Comparison of ENCODE assay signal across 9 cellular contexts in the genomic region with DNA sequence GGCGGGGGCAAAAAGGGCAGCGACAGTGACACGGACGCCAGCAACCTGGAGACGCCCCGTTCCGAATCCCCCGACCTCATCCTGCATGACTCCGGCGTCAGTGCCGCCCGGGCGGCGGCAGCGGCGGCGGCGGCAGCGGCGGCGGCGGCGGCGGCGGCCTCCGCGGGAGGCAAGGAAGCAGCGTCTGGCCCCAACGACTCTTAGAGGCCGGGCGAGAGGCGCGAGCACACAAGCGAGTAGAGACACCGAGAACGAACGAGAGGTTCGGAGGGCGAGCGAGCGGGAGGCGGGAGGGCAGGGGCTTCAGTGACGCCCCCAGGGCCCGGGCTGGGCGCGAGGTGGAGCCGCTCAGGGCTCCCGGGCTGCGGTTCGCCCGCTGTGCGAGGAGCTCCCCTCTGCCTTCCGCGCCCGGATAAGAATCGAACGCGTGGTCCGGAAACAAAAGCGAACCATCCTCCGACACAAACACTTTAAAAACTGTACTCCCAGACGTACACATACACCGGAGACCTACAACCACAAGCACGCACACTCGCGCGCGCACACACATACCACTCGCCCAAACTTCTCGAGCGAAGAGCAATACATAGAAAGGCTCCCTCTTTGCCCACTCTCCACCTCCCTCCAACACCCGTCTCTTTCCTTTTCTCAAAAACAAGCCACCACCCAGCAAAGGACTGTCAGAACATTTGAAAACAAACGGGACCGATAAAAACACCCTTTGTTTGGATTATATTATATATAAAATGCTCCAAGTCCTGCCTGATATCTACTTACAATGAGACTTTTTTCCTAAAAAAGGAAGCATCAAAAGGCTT. TPM values are rescaled to one million over a fixed set of nuclear protein-coding genes. Genes with fewer than 3 reads are reported as not detected.
DNase-seq lines count a peak whose midpoint lies in the region; ATAC-seq and TF ChIP-seq lines count a peak whose summit lies in the region.
"Had no signal": no experiment of that assay in that cellular context is flagged by ENCODE, and none has a peak within 500 bp of the region (broad histone marks: within the 10 kb centered on the region; RNA-seq: fewer than 3 reads in every experiment).

No MANE protein-coding gene starts in this region.

- H3K4me1 ChIP-seq in CD4-positive, CD25-positive, alpha-beta regulatory T cell (ENCODE audit: control insufficient read depth, insufficient read depth, low read length, poor library complexity, severe bottlenecking), result peaks cover 86% of the 10 kb centered on the region

- H3K36me3 ChIP-seq in CD4-positive, CD25-positive, alpha-beta regulatory T cell (ENCODE audit: control insufficient read depth, insufficient read depth, low read length), result no peaks in the 10 kb centered on the region

- peaks cover 4% of the 10 kb centered on the region for H3K36me3 Mint-ChIP-seq in CD4-positive, CD25-positive, alpha-beta regulatory T cell
- H3K36me3 Mint-ChIP-seq in chondrocyte (ENCODE audit: low read depth), result peaks cover 3% of the 10 kb centered on the region
- H3K36me3 Mint-ChIP-seq in natural killer cell treated with Interleukin-12 subunit alpha and Interleukin-12 subunit beta and Interleukin-15 and Interleukin-18, amount 100 ng/mL, for 72 hours, result peaks cover 4% of the 10 kb centered on the region

- no peak overlapping the region for H3K27ac ChIP-seq in CD4-positive, CD25-positive, alpha-beta regulatory T cell (ENCODE audit: insufficient read depth, low read length, poor library complexity, severe bottlenecking)

- no peak for TF ChIP-seq CTCF in chondrocyte (IDR thresholded peaks at IDR 0.05)

- peaks cover 0 to 13% (median 0%) of the 10 kb centered on the region in 7 donors for H3K9me3 Mint-ChIP-seq in CD4-positive, CD25-positive, alpha-beta regulatory T cell
- no peaks in the 10 kb centered on the region for H3K9me3 Mint-ChIP-seq in chondrocyte (ENCODE audit: low read depth)
- no peaks in the 10 kb centered on the region for H3K9me3 Mint-ChIP-seq in natural killer cell treated with Interleukin-12 subunit alpha and Interleukin-12 subunit beta and Interleukin-15 and Interleukin-18, amount 100 ng/mL, for 72 hours

- peak overlapping the region; percentile 83 to 94 (median 86) for H3K4me3 Mint-ChIP-seq in CD4-positive, CD25-positive, alpha-beta regulatory T cell
- peak overlapping the region; percentile 57 for H3K4me3 Mint-ChIP-seq in chondrocyte (ENCODE audit: unreplicated experiment)
- peak overlapping the region; percentile 83 for H3K4me3 Mint-ChIP-seq in natural killer cell treated with Interleukin-12 subunit alpha and Interleukin-12 subunit beta and Interleukin-15 and Interleukin-18, amount 100 ng/mL, for 72 hours

- peaks cover 28 to 48% (median 34%) of the 10 kb centered on the region in 4 donors for H3K4me1 Mint-ChIP-seq in CD4-positive, CD25-positive, alpha-beta regulatory T cell
- H3K4me1 Mint-ChIP-seq in chondrocyte (ENCODE audit: low read depth), result peaks cover 38% of the 10 kb centered on the region
- peaks cover 42 to 55% of the 10 kb centered on the region in 2 donors for H3K4me1 Mint-ChIP-seq in natural killer cell treated with Interleukin-12 subunit alpha and Interleukin-12 subunit beta and Interleukin-15 and Interleukin-18, amount 100 ng/mL, for 72 hours (ENCODE audit: low read depth in 2 of 2)

- H3K27me3 Mint-ChIP-seq in CD4-positive, CD25-positive, alpha-beta regulatory T cell, result peaks cover 74% of the 10 kb centered on the region
- peaks cover 50% of the 10 kb centered on the region for H3K27me3 Mint-ChIP-seq in chondrocyte (ENCODE audit: low read depth)
- H3K27me3 Mint-ChIP-seq in natural killer cell treated with Interleukin-12 subunit alpha and Interleukin-12 subunit beta and Interleukin-15 and Interleukin-18, amount 100 ng/mL, for 72 hours, result peaks cover 44 to 58% of the 10 kb centered on the region in 2 donors

- peak in 1 of 3 donors; percentile 71 for DNase-seq in CD4-positive, CD25-positive, alpha-beta regulatory T cell
- peak; percentile 38 for DNase-seq in NCI-H526 treated with DMSO at 0.1 percent for 48 hours (lab: John Stamatoyannopoulos, UW)
- DNase-seq in chondrocyte (ENCODE audit: low spot score), result no peak
- DNase-seq in natural killer cell treated with Interleukin-12 subunit alpha and Interleukin-12 subunit beta and Interleukin-15 and Interleukin-18, amount 100 ng/mL, for 72 hours (ENCODE audit: low spot score), result no peak
- DNase-seq in Ammon's horn (ENCODE audit: low spot score), result no peak
- no peak for DNase-seq in 8988T

- ATAC-seq in CD4-positive, CD25-positive, alpha-beta regulatory T cell (ENCODE audit: low read depth in 2 of 2), result no peak
- ATAC-seq in GM18867 (IDR thresholded peaks at IDR 0.05; ENCODE audit: unreplicated experiment) (peak; percentile 36), HG02938 (IDR thresholded peaks at IDR 0.05; ENCODE audit: unreplicated experiment) (no peak)
- peak; percentile 54 to 55 for ATAC-seq in natural killer cell treated with Interleukin-12 subunit alpha and Interleukin-12 subunit beta and Interleukin-15 and Interleukin-18, amount 100 ng/mL, for 72 hours

- H3K27me3 ChIP-seq in CD4-positive, CD25-positive, alpha-beta regulatory T cell (ENCODE audit: control insufficient read depth, insufficient read depth, low read length), result peaks cover 44% of the 10 kb centered on the region

- peak overlapping the region; percentile 44 for H3K4me3 ChIP-seq in CD4-positive, CD25-positive, alpha-beta regulatory T cell (ENCODE audit: low read depth, low read length)

- H3K27ac Mint-ChIP-seq in CD4-positive, CD25-positive, alpha-beta regulatory T cell, result peak overlapping the region in 2 of 3 donors; percentile 47 to 83
- H3K27ac Mint-ChIP-seq in chondrocyte (ENCODE audit: unreplicated experiment), result no peak overlapping the region
- peak overlapping the region; percentile 16 to 59 for H3K27ac Mint-ChIP-seq in natural killer cell treated with Interleukin-12 subunit alpha and Interleukin-12 subunit beta and Interleukin-15 and Interleukin-18, amount 100 ng/mL, for 72 hours

- peaks cover 0 to 1% of the 10 kb centered on the region in 2 experiments for H3K9me3 ChIP-seq in CD4-positive, CD25-positive, alpha-beta regulatory T cell (ENCODE audit: control insufficient read depth in 2 of 2, low read length in 2 of 2)

RNA-seq across cellular contexts. Expression of a gene that starts 2.8 kb away (rescaled TPM):
- total RNA-seq in CD4-positive, CD25-positive, alpha-beta regulatory T cell, result not detected
- polyA plus RNA-seq in CD4-positive, CD25-positive, alpha-beta regulatory T cell, result not detected
- not detected in 3 replicates for total RNA-seq in chondrocyte
- total RNA-seq in natural killer cell treated with Interleukin-12 subunit alpha and Interleukin-12 subunit beta and Interleukin-15 and Interleukin-18, amount 100 ng/mL, for 72 hours, result not detected
- total RNA-seq: lung microvascular endothelial cell had no signal

RNA-seq across cellular contexts. Expression of a gene that starts 58.0 kb away (rescaled TPM):
- total RNA-seq in CD4-positive, CD25-positive, alpha-beta regulatory T cell, result 11.5 TPM
- polyA plus RNA-seq in CD4-positive, CD25-positive, alpha-beta regulatory T cell, result 10 to 100 TPM; 10.0 to 12.8 (median 11.4) TPM
- 23.7 to 35.8 TPM (median 26.7 TPM) in 3 replicates for total RNA-seq in chondrocyte
- 10 to 100 TPM; 22.1 to 26.7 TPM for total RNA-seq in natural killer cell treated with Interleukin-12 subunit alpha and Interleukin-12 subunit beta and Interleukin-15 and Interleukin-18, amount 100 ng/mL, for 72 hours

Comparison
In these comparisons a context has a peak if more than half of its experiments do, and no peak if none do; other contexts are left out.
1. ATAC-seq: peak in GM18867 (single experiment) and natural killer cell treated with Interleukin-12 subunit alpha and Interleukin-12 subunit beta and Interleukin-15 and Interleukin-18, amount 100 ng/mL, for 72 hours (2 of 2); none in CD4-positive, CD25-positive, alpha-beta regulatory T cell (0 of 2) and HG02938 (single experiment).
2. Peak in every context shown above with its lines, with median percentiles within 50 percentile points of each other: H3K4me3 Mint-ChIP-seq.